Comparison of ENCODE assay signal across 12 cellular contexts in genomic region chr17:2082003-2082862, GRCh38. TPM values are rescaled to one million over a fixed set of nuclear protein-coding genes. Genes with fewer than 3 reads are reported as not detected.
DNase-seq lines count a peak whose midpoint lies in the region; TF ChIP-seq lines count a peak whose summit lies in the region.
"Had no signal": no experiment of that assay in that cellular context is flagged by ENCODE, and none has a peak within 500 bp of the region (broad histone marks: within the 10 kb centered on the region; RNA-seq: fewer than 3 reads in every experiment).

No MANE protein-coding gene starts in this region.

- no peaks in the 10 kb centered on the region for H3K27me3 Mint-ChIP-seq in nephron (ENCODE audit: low read depth)

- H3K4me3 ChIP-seq in left ventricle myocardium inferior (no peak overlapping the region), colonic mucosa (no peak overlapping the region), vagina (no peak overlapping the region)
- H3K4me3 ChIP-seq: left lung had no signal

- peaks cover 34% of the 10 kb centered on the region for H3K36me3 ChIP-seq in left ventricle myocardium inferior
- no peaks in the 10 kb centered on the region for H3K36me3 ChIP-seq in colonic mucosa
- peaks cover 0 to 31% of the 10 kb centered on the region in 2 donors for H3K36me3 ChIP-seq in vagina

- POLR2A ChIA-PET in HEK293T (lab: Yijun Ruan, JAX) = interaction anchor here (0.6 to 1.1 kb wide), 2 partner anchors 90 to 537 kb away, joined by 3 read pairs; no protein-coding TSS in a partner anchor

- H3K9me3 ChIP-seq in left ventricle myocardium inferior (replicated peaks) (no peaks in the 10 kb centered on the region), colonic mucosa (no peaks in the 10 kb centered on the region), vagina (no peaks in the 10 kb centered on the region)
- H3K9me3 ChIP-seq: left lung had no signal

- DNase-seq in left ventricle myocardium inferior (no peak), cardiac septum (ENCODE audit: low spot score) (no peak), colonic mucosa (no peak), vagina (ENCODE audit: extremely low spot score in 2 of 2) (no peak), HEK293T (ENCODE audit: extremely low spot score) (no peak), NCI-H510A (lab: John Stamatoyannopoulos, UW) (no peak), NCI-H1105 (lab: John Stamatoyannopoulos, UW) (no peak)
- DNase-seq: activated CD4-positive, alpha-beta T cell treated with anti-CD3 and anti-CD28 coated beads, Interleukin-2, amount 50 U/mL, for 4 hours; left lung; MM.1S; SHP77 treated with DMSO at 0.1 percent for 48 hours had no signal

- H3K27ac ChIP-seq in left ventricle myocardium inferior (replicated peaks) (peak overlapping the region; percentile 93), colonic mucosa (peak overlapping the region; percentile 96), vagina (peak overlapping the region; percentile 92)

- H3K9ac ChIP-seq in colonic mucosa (ENCODE audit: low read depth in 2 of 2, low read length in 2 of 2) = peak overlapping the region; percentile 0 to 53

- H3K4me1 Mint-ChIP-seq in nephron = peaks cover 70% of the 10 kb centered on the region

- intact Hi-C loops in left ventricle myocardium inferior (cut with micrococcal nuclease) = no loop called here
- intact Hi-C loops in cardiac septum (cut with DNase I) = no loop called here
- intact Hi-C loops in colonic mucosa (cut with DNase I) = no loop called here
- intact Hi-C loops in vagina (cut with DNase I) = no loop called here

- H3K27me3 ChIP-seq in left ventricle myocardium inferior (ENCODE audit: low read depth) = no peaks in the 10 kb centered on the region
- no peaks in the 10 kb centered on the region for H3K27me3 ChIP-seq in colonic mucosa
- H3K27me3 ChIP-seq in vagina = no peaks in the 10 kb centered on the region
- H3K27me3 ChIP-seq: left lung had no signal

- H3K36me3 Mint-ChIP-seq in nephron (ENCODE audit: low read depth) = peaks cover 44% of the 10 kb centered on the region

- CTCF ChIA-PET in HEK293T (lab: Yijun Ruan, JAX) = no interaction called here

- no peak overlapping the region for H3K4me3 Mint-ChIP-seq in nephron

- H3K9me3 Mint-ChIP-seq in nephron = no peaks in the 10 kb centered on the region

- H3K4me1 ChIP-seq in left ventricle myocardium inferior (peaks cover 58% of the 10 kb centered on the region), colonic mucosa (peaks cover 13% of the 10 kb centered on the region), vagina (peaks cover 50% of the 10 kb centered on the region)

- H3K27ac Mint-ChIP-seq in nephron = peak overlapping the region; percentile 98 to 99 (median 99)

- no peak for TF ChIP-seq POLR2A in vagina (IDR thresholded peaks at IDR 0.05)

- TF ChIP-seq CTCF in left ventricle myocardium inferior (IDR thresholded peaks at IDR 0.05; ENCODE audit: borderline replicate concordance) (no peak), colonic mucosa (IDR thresholded peaks at IDR 0.05) (no peak), nephron (IDR thresholded peaks at IDR 0.05; ENCODE audit: unreplicated experiment in 3 of 3) (no peak), vagina (IDR thresholded peaks at IDR 0.05) (no peak)

TF ChIP-seq in HEK293T, 16 proteins besides CTCF, POLR2A, EP300 and RAD21:
- TF ChIP-seq ARNT (IDR thresholded peaks at IDR 0.05) (no peak), SP1 (IDR thresholded peaks at IDR 0.05) (no peak), ELF4 (IDR thresholded peaks at IDR 0.05) (no peak), CTBP1 (IDR thresholded peaks at IDR 0.05; ENCODE audit: borderline replicate concordance) (no peak), TARDBP (IDR thresholded peaks at IDR 0.05) (no peak), L3MBTL2 (conservative IDR thresholded peaks at IDR 0.05) (no peak), LEF1 (IDR thresholded peaks at IDR 0.05; ENCODE audit: borderline replicate concordance) (no peak), ZNF384 (IDR thresholded peaks at IDR 0.05) (no peak), SUZ12 (IDR thresholded peaks at IDR 0.05) (no peak), BHLHE40 (IDR thresholded peaks at IDR 0.05; ENCODE audit: borderline replicate concordance) (no peak), FOXA1 (IDR thresholded peaks at IDR 0.05) (no peak), FOXM1 (IDR thresholded peaks at IDR 0.05; ENCODE audit: borderline replicate concordance) (no peak)
- TF ChIP-seq, protein P1, sequence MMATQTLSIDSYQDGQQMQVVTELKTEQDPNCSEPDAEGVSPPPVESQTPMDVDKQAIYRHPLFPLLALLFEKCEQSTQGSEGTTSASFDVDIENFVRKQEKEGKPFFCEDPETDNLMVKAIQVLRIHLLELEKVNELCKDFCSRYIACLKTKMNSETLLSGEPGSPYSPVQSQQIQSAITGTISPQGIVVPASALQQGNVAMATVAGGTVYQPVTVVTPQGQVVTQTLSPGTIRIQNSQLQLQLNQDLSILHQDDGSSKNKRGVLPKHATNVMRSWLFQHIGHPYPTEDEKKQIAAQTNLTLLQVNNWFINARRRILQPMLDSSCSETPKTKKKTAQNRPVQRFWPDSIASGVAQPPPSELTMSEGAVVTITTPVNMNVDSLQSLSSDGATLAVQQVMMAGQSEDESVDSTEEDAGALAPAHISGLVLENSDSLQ (IDR thresholded peaks at IDR 0.05) = no peak

RNA-seq across cellular contexts. Expression of gene HIC1, which starts 27.3 kb away (rescaled TPM):
- 23.5 TPM for total RNA-seq in left ventricle myocardium inferior
- 15.0 TPM for total RNA-seq in cardiac septum
- 10 to 100 TPM in 1 of 2 donors, 1 to 10 TPM in 1; 7.0 to 11.2 TPM for total RNA-seq in colonic mucosa
- total RNA-seq in vagina = 33.1 TPM

RNA-seq across cellular contexts. Expression of gene OVCA2, which starts 40.4 kb away (rescaled TPM):
- total RNA-seq in left ventricle myocardium inferior (16.6 TPM), cardiac septum (19.8 TPM), colonic mucosa (10 to 100 TPM; 41.0 to 49.8 TPM), vagina (24.3 TPM)

RNA-seq across cellular contexts. Expression of gene DPH1, which starts 52.3 kb away (rescaled TPM):
- total RNA-seq in left ventricle myocardium inferior = 29.1 TPM
- total RNA-seq in cardiac septum = 28.8 TPM
- 10 to 100 TPM; 22.7 to 34.4 TPM for total RNA-seq in colonic mucosa
- 43.0 TPM for total RNA-seq in vagina

RNA-seq across cellular contexts. Expression of gene RTN4RL1, which starts 57.1 kb away (rescaled TPM):
- total RNA-seq in left ventricle myocardium inferior (4.0 TPM), cardiac septum (0.32 TPM), colonic mucosa (under 1 TPM; 0.32 to 0.37 TPM), vagina (3.7 TPM)
